In the genomic region with DNA sequence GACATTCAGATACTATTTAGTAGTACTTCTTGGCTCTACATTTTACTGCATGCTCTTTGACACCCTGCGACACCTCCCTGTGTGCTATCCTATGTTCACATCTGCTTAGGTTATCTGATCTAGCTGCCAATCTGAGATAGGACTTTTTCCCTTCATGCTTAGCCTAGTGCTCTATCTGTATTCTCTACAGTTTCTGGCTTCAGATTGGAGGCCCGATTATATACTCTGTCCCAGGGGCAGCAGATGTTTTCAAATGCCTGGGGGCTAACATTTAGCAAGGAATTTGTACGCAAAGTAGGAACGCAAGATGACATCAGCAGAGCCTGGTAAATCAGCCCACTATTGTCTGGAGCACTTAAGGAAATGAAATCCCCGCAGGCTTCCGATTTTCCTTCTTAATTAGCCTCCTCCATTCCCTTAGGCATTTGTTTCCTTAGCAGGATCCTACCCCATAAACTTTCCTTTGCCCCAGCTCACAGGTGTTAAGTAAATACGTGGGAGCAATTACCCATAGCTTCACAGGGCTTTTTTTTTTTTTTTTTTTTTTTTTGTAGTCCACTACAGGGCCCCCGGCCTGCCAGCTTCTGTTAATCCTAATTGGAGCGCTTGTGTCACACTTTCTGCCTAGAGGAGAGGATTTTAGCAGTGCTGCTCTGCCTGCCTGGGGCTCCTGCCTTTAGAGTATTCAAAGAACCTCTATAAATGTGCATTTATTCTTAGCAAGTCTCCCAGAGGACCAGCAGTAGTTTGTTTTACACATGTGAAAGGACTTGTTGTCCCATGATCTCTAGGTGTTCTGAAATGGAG, we compare ENCODE assay signal across 19 cellular contexts.
A peak's percentile ranks its signal among the peaks of the same experiment; 100 is the strongest.
DNase-seq lines count a peak whose midpoint lies in the region; ATAC-seq and TF ChIP-seq lines count a peak whose summit lies in the region.
"Had no signal": no experiment of that assay in that cellular context is flagged by ENCODE, and none has a peak within 500 bp of the region (broad histone marks: within the 10 kb centered on the region; RNA-seq: fewer than 3 reads in every experiment).

No MANE protein-coding gene starts in this region.

- ATAC-seq in mucosa of descending colon: peak; percentile 77
- ATAC-seq in activated naive CD8-positive, alpha-beta T cell treated with anti-CD3 and anti-CD28 coated beads, Interleukin-2, amount 50 U/mL, for 24 hours: no peak
- ATAC-seq in GM21447 (IDR thresholded peaks at IDR 0.05; ENCODE audit: unreplicated experiment): no peak
- no peak for ATAC-seq in left cardiac atrium
- no peak for ATAC-seq in HG03108 (IDR thresholded peaks at IDR 0.05; ENCODE audit: unreplicated experiment)
- ATAC-seq: gastroesophageal sphincter; stimulated activated memory B cell treated with anti-CD40 and anti-IgM and Interleukin-4, amounts not matched to agents 10 μg/mL and 1 μg/mL and 100 μg/mL, for 72 hours had no signal

- no peaks in the 10 kb centered on the region for H3K36me3 Mint-ChIP-seq in endodermal cell (ENCODE audit: low read depth)
- H3K36me3 Mint-ChIP-seq in activated naive CD8-positive, alpha-beta T cell treated with anti-CD3 and anti-CD28 coated beads, Interleukin-2, amount 50 U/mL, for 24 hours (ENCODE audit: low read depth): no peaks in the 10 kb centered on the region
- H3K36me3 Mint-ChIP-seq: stimulated activated memory B cell treated with anti-CD40 and anti-IgM and Interleukin-4, amounts not matched to agents 10 μg/mL and 1 μg/mL and 100 μg/mL, for 72 hours had no signal

- intact Hi-C loops in mucosa of descending colon (cut with DNase I, micrococcal nuclease) (no loop called here), left cardiac atrium (cut with DNase I) (no loop called here)

- no peaks in the 10 kb centered on the region for H3K9me3 Mint-ChIP-seq in endodermal cell
- no peaks in the 10 kb centered on the region for H3K9me3 Mint-ChIP-seq in activated naive CD8-positive, alpha-beta T cell treated with anti-CD3 and anti-CD28 coated beads, Interleukin-2, amount 50 U/mL, for 24 hours
- H3K9me3 Mint-ChIP-seq: CD4-positive, alpha-beta T cell; stimulated activated memory B cell treated with anti-CD40 and anti-IgM and Interleukin-4, amounts not matched to agents 10 μg/mL and 1 μg/mL and 100 μg/mL, for 72 hours had no signal

- H3K36me3 ChIP-seq in endodermal cell (ENCODE audit: control insufficient read depth, insufficient read depth, low read length): no peaks in the 10 kb centered on the region
- no peaks in the 10 kb centered on the region for H3K36me3 ChIP-seq in mucosa of descending colon (ENCODE audit: low read depth)
- H3K36me3 ChIP-seq: gastroesophageal sphincter had no signal

- H3K4me3 Mint-ChIP-seq in endodermal cell: no peak overlapping the region
- no peak overlapping the region for H3K4me3 Mint-ChIP-seq in activated naive CD8-positive, alpha-beta T cell treated with anti-CD3 and anti-CD28 coated beads, Interleukin-2, amount 50 U/mL, for 24 hours
- H3K4me3 Mint-ChIP-seq: CD4-positive, alpha-beta T cell; stimulated activated memory B cell treated with anti-CD40 and anti-IgM and Interleukin-4, amounts not matched to agents 10 μg/mL and 1 μg/mL and 100 μg/mL, for 72 hours had no signal

- no peaks in the 10 kb centered on the region for H3K9me3 ChIP-seq in endodermal cell (ENCODE audit: control insufficient read depth, low read length)
- no peaks in the 10 kb centered on the region for H3K9me3 ChIP-seq in mucosa of descending colon
- H3K9me3 ChIP-seq: gastroesophageal sphincter had no signal

- WGBS in endodermal cell (ENCODE audit: insufficient coverage in 1 of 2, insufficient read length in 1 of 2), 2 experiments: 54 to 64% methylated on average over 4 to 9 of the region's 9 CpGs

- DNase-seq in ELR (ENCODE audit: low read depth): peak; percentile 40
- peak; percentile 53 for DNase-seq in NCI-H82 treated with DMSO at 0.1 percent for 48 hours (lab: John Stamatoyannopoulos, UW; ENCODE audit: unreplicated experiment)
- peak; percentile 57 for DNase-seq in endodermal cell
- DNase-seq in mucosa of descending colon: peak in 1 of 3 donors; percentile 12
- no peak for DNase-seq in activated naive CD8-positive, alpha-beta T cell treated with anti-CD3 and anti-CD28 coated beads, Interleukin-2, amount 50 U/mL, for 24 hours
- no peak for DNase-seq in left cardiac atrium
- DNase-seq: activated CD4-positive, alpha-beta T cell treated with anti-CD3 and anti-CD28 coated beads, Interleukin-2, amount 50 U/mL, for 48 hours; amygdala; CD4-positive, alpha-beta T cell; central memory CD4-positive, alpha-beta T cell; DMS79; GOT3; NCI-H1694; NCI-H446 had no signal

- no peak overlapping the region for H3K27ac ChIP-seq in endodermal cell (ENCODE audit: low read depth, low read length)
- H3K27ac ChIP-seq: gastroesophageal sphincter, RWPE1 had no signal

- no peaks in the 10 kb centered on the region for H3K27me3 ChIP-seq in endodermal cell (ENCODE audit: control insufficient read depth, insufficient read depth, low read length, poor library complexity, severe bottlenecking)
- H3K27me3 ChIP-seq: gastroesophageal sphincter had no signal

- peaks cover 62% of the 10 kb centered on the region for H3K4me1 Mint-ChIP-seq in endodermal cell
- H3K4me1 Mint-ChIP-seq in activated naive CD8-positive, alpha-beta T cell treated with anti-CD3 and anti-CD28 coated beads, Interleukin-2, amount 50 U/mL, for 24 hours: no peaks in the 10 kb centered on the region
- H3K4me1 Mint-ChIP-seq: stimulated activated memory B cell treated with anti-CD40 and anti-IgM and Interleukin-4, amounts not matched to agents 10 μg/mL and 1 μg/mL and 100 μg/mL, for 72 hours had no signal

- H3K4me1 ChIP-seq in endodermal cell (ENCODE audit: control insufficient read depth, insufficient read depth, low read length) (peaks cover 22% of the 10 kb centered on the region), mucosa of descending colon (ENCODE audit: low read depth) (no peaks in the 10 kb centered on the region)

- H3K9ac ChIP-seq in endodermal cell (ENCODE audit: extremely low read depth, low read length, poor library complexity, severe bottlenecking): no peak overlapping the region

- peak overlapping the region; percentile 73 for H3K27ac Mint-ChIP-seq in endodermal cell
- no peak overlapping the region for H3K27ac Mint-ChIP-seq in activated naive CD8-positive, alpha-beta T cell treated with anti-CD3 and anti-CD28 coated beads, Interleukin-2, amount 50 U/mL, for 24 hours
- H3K27ac Mint-ChIP-seq: CD4-positive, alpha-beta T cell; stimulated activated memory B cell treated with anti-CD40 and anti-IgM and Interleukin-4, amounts not matched to agents 10 μg/mL and 1 μg/mL and 100 μg/mL, for 72 hours had no signal

- peaks cover 25% of the 10 kb centered on the region for H3K27me3 Mint-ChIP-seq in endodermal cell (ENCODE audit: insufficient read depth)
- H3K27me3 Mint-ChIP-seq in activated naive CD8-positive, alpha-beta T cell treated with anti-CD3 and anti-CD28 coated beads, Interleukin-2, amount 50 U/mL, for 24 hours: peaks cover 5% of the 10 kb centered on the region
- H3K27me3 Mint-ChIP-seq: stimulated activated memory B cell treated with anti-CD40 and anti-IgM and Interleukin-4, amounts not matched to agents 10 μg/mL and 1 μg/mL and 100 μg/mL, for 72 hours had no signal

- H3K4me3 ChIP-seq in endodermal cell (ENCODE audit: low read length): peak overlapping the region; percentile 28
- no peak overlapping the region for H3K4me3 ChIP-seq in mucosa of descending colon
- H3K4me3 ChIP-seq: gastroesophageal sphincter had no signal

- no peak for TF ChIP-seq CTCF in endodermal cell (conservative IDR thresholded peaks at IDR 0.05)
- no peak for TF ChIP-seq CTCF in mucosa of descending colon (IDR thresholded peaks at IDR 0.05)

Comparison
In these comparisons a context has a peak if more than half of its experiments do, and no peak if none do; other contexts are left out.
1. DNase-seq: peak in ELR (single experiment), NCI-H82 treated with DMSO at 0.1 percent for 48 hours (single experiment) and endodermal cell (single experiment); none in activated naive CD8-positive, alpha-beta T cell treated with anti-CD3 and anti-CD28 coated beads, Interleukin-2, amount 50 U/mL, for 24 hours (single experiment) and left cardiac atrium (single experiment).